ENCODE assay signal across 25 cellular contexts in the genomic region with DNA sequence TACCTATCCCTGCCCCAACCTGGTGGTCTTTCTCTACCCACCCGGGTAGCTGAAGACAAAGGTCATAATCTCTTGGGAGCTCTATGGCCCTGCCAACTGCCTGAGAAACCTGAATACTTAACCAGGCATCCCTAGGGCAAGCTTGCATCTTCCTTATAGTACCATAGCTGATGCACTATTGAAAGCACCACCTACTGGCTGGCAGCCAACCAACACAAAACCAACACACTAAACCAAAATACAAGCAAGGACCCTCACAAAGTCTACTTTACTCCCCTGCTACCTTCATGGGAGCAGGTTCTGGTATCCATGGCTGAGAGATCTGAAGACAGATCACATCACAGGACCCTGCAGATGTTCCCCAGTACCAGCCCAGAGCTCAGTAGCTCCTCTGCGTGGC.
"Had no signal": no experiment of that assay in that cellular context is flagged by ENCODE, and none has a peak within 500 bp of the region (broad histone marks: within the 10 kb centered on the region; RNA-seq: fewer than 3 reads in every experiment).

No MANE protein-coding gene starts in this region.

- H3K4me3 ChIP-seq: lower lobe of right lung, ovary, right atrium auricular region, right lobe of liver, smooth muscle cell, transverse colon, upper lobe of right lung had no signal

- H3K4me2 ChIP-seq: smooth muscle cell had no signal

- H3K27ac ChIP-seq: lower lobe of right lung, ovary, right atrium auricular region, right lobe of liver, transverse colon, upper lobe of right lung had no signal

- H3K27me3 Mint-ChIP-seq: naive B cell; progenitor cell of endocrine pancreas; stimulated activated memory B cell treated with anti-CD40 and anti-IgM and Interleukin-4, amounts not matched to agents 10 μg/mL and 1 μg/mL and 100 μg/mL, for 72 hours; stimulated activated naive CD8-positive, alpha-beta T cell treated with anti-CD3 and anti-CD28 coated beads, Interleukin-15, amount 100 ng/mL, for 72 hours had no signal

- ATAC-seq: left cardiac atrium; left lobe of liver; lower lobe of right lung; natural killer cell; right lobe of liver; stimulated activated memory B cell treated with anti-CD40 and anti-IgM and Interleukin-4, amounts not matched to agents 10 μg/mL and 1 μg/mL and 100 μg/mL, for 72 hours; stimulated activated naive CD8-positive, alpha-beta T cell treated with anti-CD3 and anti-CD28 coated beads, Interleukin-15, amount 100 ng/mL, for 72 hours; upper lobe of right lung had no signal

- H3K27me3 ChIP-seq: ovary, right atrium auricular region, right lobe of liver, transverse colon, upper lobe of right lung had no signal

- H3K4me1 Mint-ChIP-seq: naive B cell; natural killer cell; stimulated activated memory B cell treated with anti-CD40 and anti-IgM and Interleukin-4, amounts not matched to agents 10 μg/mL and 1 μg/mL and 100 μg/mL, for 72 hours; stimulated activated naive CD8-positive, alpha-beta T cell treated with anti-CD3 and anti-CD28 coated beads, Interleukin-15, amount 100 ng/mL, for 72 hours had no signal

- H3K4me1 ChIP-seq: lower lobe of right lung, right atrium auricular region, right lobe of liver, transverse colon, upper lobe of right lung had no signal

- H3K36me3 ChIP-seq: lower lobe of right lung, ovary, right atrium auricular region, right lobe of liver, transverse colon, upper lobe of right lung had no signal

- H3K9me3 ChIP-seq: lower lobe of right lung, ovary, right lobe of liver, transverse colon, upper lobe of right lung had no signal

- DNase-seq: kidney glomerular epithelial cell; left cardiac atrium; lower lobe of right lung; mammary epithelial cell; mesenchymal stem cell; naive B cell; natural killer cell; nephron progenitor cell; ovary; right lobe of liver; stimulated activated CD4-positive, alpha-beta T cell treated with anti-CD3 and anti-CD28 coated beads, Interleukin-1b, Interleukin-23, amount 100 ng/mL, for 48 hours; stimulated activated CD4-positive, alpha-beta T cell treated with anti-CD3 and anti-CD28 coated beads, Interleukin-2, amount 100 ng/mL, for 48 hours; stimulated activated CD4-positive, alpha-beta T cell treated with anti-CD3 and anti-CD28 coated beads, Interleukin-4, amount 100 ng/mL, for 4 hours; stimulated activated CD8-positive, alpha-beta memory T cell treated with anti-CD3 and anti-CD28 coated beads, Interleukin-4, amount 100 ng/mL, for 48 hours; stimulated activated naive CD4-positive, alpha-beta T cell treated with Interleukin-2 at 50 U/mL for 16 hours; stimulated activated naive CD8-positive, alpha-beta T cell treated with anti-CD3 and anti-CD28 coated beads, Interleukin-15, amount 100 ng/mL, for 72 hours; substantia nigra; transverse colon; upper lobe of right lung had no signal

- H3K36me3 Mint-ChIP-seq: mesothelial cell of epicardium; naive B cell; natural killer cell; stimulated activated memory B cell treated with anti-CD40 and anti-IgM and Interleukin-4, amounts not matched to agents 10 μg/mL and 1 μg/mL and 100 μg/mL, for 72 hours had no signal

- H3K27ac Mint-ChIP-seq: mesothelial cell of epicardium; naive B cell; natural killer cell; nephron progenitor cell; progenitor cell of endocrine pancreas; stimulated activated memory B cell treated with anti-CD40 and anti-IgM and Interleukin-4, amounts not matched to agents 10 μg/mL and 1 μg/mL and 100 μg/mL, for 72 hours; stimulated activated naive CD8-positive, alpha-beta T cell treated with anti-CD3 and anti-CD28 coated beads, Interleukin-15, amount 100 ng/mL, for 72 hours had no signal

- H3K4me3 Mint-ChIP-seq: mesothelial cell of epicardium; naive B cell; natural killer cell; nephron progenitor cell; stimulated activated memory B cell treated with anti-CD40 and anti-IgM and Interleukin-4, amounts not matched to agents 10 μg/mL and 1 μg/mL and 100 μg/mL, for 72 hours; stimulated activated naive CD8-positive, alpha-beta T cell treated with anti-CD3 and anti-CD28 coated beads, Interleukin-15, amount 100 ng/mL, for 72 hours had no signal
